Comparison of ENCODE assay signal across 35 cellular contexts in the genomic region with DNA sequence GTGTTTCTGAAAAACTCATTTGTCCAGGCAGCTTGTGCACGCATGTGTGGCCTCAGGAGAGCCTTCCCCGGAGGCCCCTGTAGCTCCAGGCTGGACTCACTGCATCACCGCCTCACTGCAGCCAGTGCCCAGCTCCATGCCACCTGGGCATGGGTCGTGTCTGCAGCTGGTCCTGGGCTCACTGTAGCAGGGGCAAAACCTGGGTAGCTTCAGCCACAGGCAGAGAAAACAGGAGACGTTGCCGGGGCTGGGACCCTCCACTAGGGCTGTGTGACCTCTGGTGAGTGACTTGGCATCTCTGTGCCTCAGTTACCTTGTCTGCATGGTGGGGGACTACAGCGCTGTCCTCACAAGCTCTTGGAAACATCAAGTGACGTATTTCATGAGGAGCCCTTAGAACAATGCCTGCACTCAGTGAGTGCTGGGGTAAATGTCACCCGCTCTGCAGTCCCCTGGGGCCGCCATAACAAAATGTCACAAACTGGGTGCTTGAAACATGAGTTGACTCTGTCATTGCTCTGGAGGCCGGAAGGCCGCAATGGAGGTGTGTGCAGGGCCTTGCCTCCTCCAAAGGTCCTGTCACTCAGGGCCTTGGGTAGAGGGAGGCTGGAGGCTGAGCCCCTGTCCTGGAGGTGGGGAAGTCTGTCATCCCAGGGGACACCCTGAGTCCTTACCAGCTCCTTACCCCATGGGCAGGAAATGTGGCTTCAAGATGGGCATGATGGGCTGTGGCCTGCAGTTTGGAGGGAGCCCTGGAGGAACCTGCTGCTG.
"Had no signal": no experiment of that assay in that cellular context is flagged by ENCODE, and none has a peak within 500 bp of the region (broad histone marks: within the 10 kb centered on the region; RNA-seq: fewer than 3 reads in every experiment).

No MANE protein-coding gene starts in this region.

- H3K27ac ChIP-seq: ascending aorta, cardiac muscle cell, Peyer's patch, SJSA1 had no signal

- H3K9me3 ChIP-seq: Peyer's patch, SJSA1, SK-N-SH had no signal

- ATAC-seq: activated CD4-positive, alpha-beta T cell treated with anti-CD3 and anti-CD28 coated beads for 36 hours; activated CD4-positive, CD25-positive, alpha-beta regulatory T cell treated with anti-CD3 and anti-CD28 coated beads, Interleukin-2, amount 50 U/mL, for 24 hours; activated T-cell treated with anti-CD3 and anti-CD28 coated beads, Interleukin-2, amount 50 U/mL, for 72 hours; activated T-helper 17 cell treated with anti-CD3 and anti-CD28 coated beads, Interleukin-2, amount 50 U/mL, for 72 hours; PC-3; WTC11 had no signal

- H3K36me3 Mint-ChIP-seq: activated CD4-positive, alpha-beta memory T cell treated with anti-CD3 and anti-CD28 coated beads for 36 hours; activated naive CD8-positive, alpha-beta T cell treated with anti-CD3 and anti-CD28 coated beads for 36 hours had no signal

- H3K36me3 ChIP-seq: ascending aorta, cardiac muscle cell, Peyer's patch, SJSA1 had no signal

- H3K4me3 Mint-ChIP-seq: activated CD4-positive, alpha-beta memory T cell treated with anti-CD3 and anti-CD28 coated beads for 36 hours; activated CD4-positive, alpha-beta T cell treated with anti-CD3 and anti-CD28 coated beads for 36 hours; activated naive CD8-positive, alpha-beta T cell treated with anti-CD3 and anti-CD28 coated beads for 36 hours; activated T-cell treated with anti-CD3 and anti-CD28 coated beads, Interleukin-2, amount 50 U/mL, for 72 hours; activated T-helper 17 cell treated with anti-CD3 and anti-CD28 coated beads, Interleukin-2, amount 50 U/mL, for 72 hours; central memory CD8-positive, alpha-beta T cell; T-helper 1 cell treated with Interleukin-12 subunit alpha and Interleukin-12 subunit beta and Interleukin-4 antibody, amounts not matched to agents 30 μg/mL and 1 μg/mL, for 36 hours; T-helper 2 cell treated with Interferon-gamma antibody and Interleukin-4, amounts not matched to agents 5 μg/mL and 100 μg/mL, for 36 hours; WTC11 had no signal

- H3K4me1 ChIP-seq: ascending aorta, Peyer's patch, SJSA1 had no signal

- H3K9me3 Mint-ChIP-seq: activated CD4-positive, alpha-beta memory T cell treated with anti-CD3 and anti-CD28 coated beads for 36 hours; activated naive CD8-positive, alpha-beta T cell treated with anti-CD3 and anti-CD28 coated beads for 36 hours; activated T-cell treated with anti-CD3 and anti-CD28 coated beads, Interleukin-2, amount 50 U/mL, for 72 hours; activated T-helper 17 cell treated with anti-CD3 and anti-CD28 coated beads, Interleukin-2, amount 50 U/mL, for 72 hours; central memory CD8-positive, alpha-beta T cell; T-helper 1 cell treated with Interleukin-12 subunit alpha and Interleukin-12 subunit beta and Interleukin-4 antibody, amounts not matched to agents 30 μg/mL and 1 μg/mL, for 36 hours; T-helper 2 cell treated with Interferon-gamma antibody and Interleukin-4, amounts not matched to agents 5 μg/mL and 100 μg/mL, for 36 hours had no signal

- H3K4me3 ChIP-seq: ascending aorta, cardiac muscle cell, Peyer's patch, SJSA1 had no signal

- H3K27me3 ChIP-seq: ascending aorta, cardiac muscle cell, Peyer's patch had no signal

- H3K4me1 Mint-ChIP-seq: activated CD4-positive, alpha-beta T cell treated with anti-CD3 and anti-CD28 coated beads for 36 hours; activated naive CD8-positive, alpha-beta T cell treated with anti-CD3 and anti-CD28 coated beads for 36 hours; activated T-helper 17 cell treated with anti-CD3 and anti-CD28 coated beads, Interleukin-2, amount 50 U/mL, for 72 hours; central memory CD8-positive, alpha-beta T cell; WTC11 had no signal

- H3K27ac Mint-ChIP-seq: activated CD4-positive, alpha-beta memory T cell treated with anti-CD3 and anti-CD28 coated beads for 36 hours; activated CD4-positive, alpha-beta T cell treated with anti-CD3 and anti-CD28 coated beads for 36 hours; activated naive CD8-positive, alpha-beta T cell treated with anti-CD3 and anti-CD28 coated beads for 36 hours; activated T-cell treated with anti-CD3 and anti-CD28 coated beads, Interleukin-2, amount 50 U/mL, for 72 hours; activated T-helper 17 cell treated with anti-CD3 and anti-CD28 coated beads, Interleukin-2, amount 50 U/mL, for 72 hours; T-helper 1 cell treated with Interleukin-12 subunit alpha and Interleukin-12 subunit beta and Interleukin-4 antibody, amounts not matched to agents 30 μg/mL and 1 μg/mL, for 36 hours; T-helper 2 cell treated with Interferon-gamma antibody and Interleukin-4, amounts not matched to agents 5 μg/mL and 100 μg/mL, for 36 hours; WTC11 had no signal

- DNase-seq: activated CD4-positive, alpha-beta memory T cell treated with anti-CD3 and anti-CD28 coated beads for 36 hours; activated CD4-positive, alpha-beta T cell treated with anti-CD3 and anti-CD28 coated beads for 36 hours; activated CD4-positive, alpha-beta T cell treated with anti-CD3 and anti-CD28 coated beads, Interleukin-2, amount 50 U/mL, for 1 hour; activated effector memory CD4-positive, alpha-beta T cell treated with anti-CD3 and anti-CD28 coated beads, Interleukin-2, amount 50 U/mL, for 16 hours; activated naive CD4-positive, alpha-beta T cell; activated naive CD4-positive, alpha-beta T cell treated with anti-CD3 and anti-CD28 coated beads, Interleukin-2, amount 50 U/mL, for 16 hours; activated naive CD8-positive, alpha-beta T cell treated with anti-CD3 and anti-CD28 coated beads for 36 hours; activated T-cell treated with anti-CD3 and anti-CD28 coated beads, Interleukin-2, amount 50 U/mL, for 1 hour; activated T-cell treated with anti-CD3 and anti-CD28 coated beads, Interleukin-2, amount 50 U/mL, for 72 hours; amniotic stem cell; Karpas-422; KBM-7; NCI-H1048; NCI-H1105 treated with DMSO at 0.1 percent for 48 hours; NCI-H1436; NCI-H1694; NCI-H1930; NCI-H2081 treated with DMSO at 0.1 percent for 48 hours; NCI-H510A; NCI-H748 treated with DMSO at 0.1 percent for 48 hours; NK-92 treated with Interleukin-12 subunit alpha and Interleukin-12 subunit beta, amount 100 ng/mL, for 24 hours; PC-3; RPMI8226; SHP77 treated with DMSO at 0.1 percent for 48 hours; SK-N-SH had no signal
